ENCODE assay signal across 1 cellular context in the genomic region with DNA sequence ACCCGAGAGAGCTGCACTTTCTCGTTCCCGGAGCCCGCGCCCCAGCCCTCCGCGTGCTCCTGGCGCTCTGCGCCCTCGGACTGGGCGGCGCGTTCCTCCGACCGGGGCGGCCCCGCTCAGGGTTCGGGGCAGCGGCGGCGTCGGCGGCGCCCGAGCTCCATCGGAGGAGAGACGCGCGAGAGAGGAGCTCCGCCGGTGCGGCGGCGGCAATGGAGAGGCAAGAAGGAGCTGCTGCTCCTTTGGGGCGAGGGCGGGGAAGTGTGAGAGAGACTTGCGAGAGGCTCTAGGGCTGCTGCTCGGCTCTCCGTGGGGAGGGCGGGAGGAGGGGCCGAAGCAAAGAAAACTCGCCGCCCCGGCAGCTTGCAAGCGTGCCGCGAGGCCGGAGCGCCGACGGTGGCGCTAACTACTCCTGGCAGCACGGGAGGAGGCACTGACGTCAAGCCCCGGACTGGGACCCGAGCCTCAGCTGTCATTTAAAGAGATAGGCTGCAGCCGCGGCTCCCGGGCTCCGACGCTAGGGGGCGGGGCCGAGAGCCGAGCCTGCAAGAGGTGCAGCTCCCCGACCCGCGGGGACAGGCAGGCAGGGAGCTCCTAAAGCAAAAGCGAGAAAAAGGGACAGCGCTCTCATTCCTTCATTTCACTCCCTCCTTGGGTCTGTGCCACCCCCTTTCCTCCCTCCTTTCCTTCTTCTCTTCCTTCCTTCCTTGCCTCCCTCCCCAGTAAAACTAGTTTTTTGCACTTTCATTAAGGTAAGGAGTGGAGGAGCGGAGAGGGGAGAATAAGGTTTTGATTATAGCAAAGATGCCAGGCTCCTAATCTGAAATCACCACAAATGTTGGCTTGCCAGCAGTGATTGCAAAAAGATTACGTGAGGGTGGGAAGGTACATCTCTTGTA.
TF ChIP-seq lines count a peak whose summit lies in the region.

A gene (minus strand): TSS at position 262 of the 896 bp plus-strand sequence.

TF ChIP-seq in HEK293, 187 proteins besides CTCF, POLR2A, EP300 and RAD21 (continued from another document and continues in another):
- TF ChIP-seq, protein P1, sequence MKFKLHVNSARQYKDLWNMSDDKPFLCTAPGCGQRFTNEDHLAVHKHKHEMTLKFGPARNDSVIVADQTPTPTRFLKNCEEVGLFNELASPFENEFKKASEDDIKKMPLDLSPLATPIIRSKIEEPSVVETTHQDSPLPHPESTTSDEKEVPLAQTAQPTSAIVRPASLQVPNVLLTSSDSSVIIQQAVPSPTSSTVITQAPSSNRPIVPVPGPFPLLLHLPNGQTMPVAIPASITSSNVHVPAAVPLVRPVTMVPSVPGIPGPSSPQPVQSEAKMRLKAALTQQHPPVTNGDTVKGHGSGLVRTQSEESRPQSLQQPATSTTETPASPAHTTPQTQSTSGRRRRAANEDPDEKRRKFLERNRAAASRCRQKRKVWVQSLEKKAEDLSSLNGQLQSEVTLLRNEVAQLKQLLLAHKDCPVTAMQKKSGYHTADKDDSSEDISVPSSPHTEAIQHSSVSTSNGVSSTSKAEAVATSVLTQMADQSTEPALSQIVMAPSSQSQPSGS (tag by site-specific recombination; IDR thresholded peaks at IDR 0.05; ENCODE audit: low read depth) = peak; percentile 26; the same call in 1 of the 2 replicates
- TF ChIP-seq IKZF3 (tag by site-specific recombination; IDR thresholded peaks at IDR 0.05) = no peak
- TF ChIP-seq, protein P2, sequence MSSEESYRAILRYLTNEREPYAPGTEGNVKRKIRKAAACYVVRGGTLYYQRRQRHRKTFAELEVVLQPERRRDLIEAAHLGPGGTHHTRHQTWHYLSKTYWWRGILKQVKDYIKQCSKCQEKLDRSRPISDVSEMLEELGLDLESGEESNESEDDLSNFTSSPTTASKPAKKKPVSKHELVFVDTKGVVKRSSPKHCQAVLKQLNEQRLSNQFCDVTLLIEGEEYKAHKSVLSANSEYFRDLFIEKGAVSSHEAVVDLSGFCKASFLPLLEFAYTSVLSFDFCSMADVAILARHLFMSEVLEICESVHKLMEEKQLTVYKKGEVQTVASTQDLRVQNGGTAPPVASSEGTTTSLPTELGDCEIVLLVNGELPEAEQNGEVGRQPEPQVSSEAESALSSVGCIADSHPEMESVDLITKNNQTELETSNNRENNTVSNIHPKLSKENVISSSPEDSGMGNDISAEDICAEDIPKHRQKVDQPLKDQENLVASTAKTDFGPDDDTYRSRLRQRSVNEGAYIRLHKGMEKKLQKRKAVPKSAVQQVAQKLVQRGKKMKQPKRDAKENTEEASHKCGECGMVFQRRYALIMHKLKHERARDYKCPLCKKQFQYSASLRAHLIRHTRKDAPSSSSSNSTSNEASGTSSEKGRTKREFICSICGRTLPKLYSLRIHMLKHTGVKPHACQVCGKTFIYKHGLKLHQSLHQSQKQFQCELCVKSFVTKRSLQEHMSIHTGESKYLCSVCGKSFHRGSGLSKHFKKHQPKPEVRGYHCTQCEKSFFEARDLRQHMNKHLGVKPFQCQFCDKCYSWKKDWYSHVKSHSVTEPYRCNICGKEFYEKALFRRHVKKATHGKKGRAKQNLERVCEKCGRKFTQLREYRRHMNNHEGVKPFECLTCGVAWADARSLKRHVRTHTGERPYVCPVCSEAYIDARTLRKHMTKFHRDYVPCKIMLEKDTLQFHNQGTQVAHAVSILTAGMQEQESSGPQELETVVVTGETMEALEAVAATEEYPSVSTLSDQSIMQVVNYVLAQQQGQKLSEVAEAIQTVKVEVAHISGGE (tag by site-specific recombination; conservative IDR thresholded peaks at IDR 0.05; ENCODE audit: low read depth) = 0 out of 2 replicates have a peak, but pooled peaks have one; percentile 7
- no peak for TF ChIP-seq SCRT1 (tag by site-specific recombination; IDR thresholded peaks at IDR 0.05; ENCODE audit: borderline replicate concordance)
- no peak for TF ChIP-seq TCF7L2 (IDR thresholded peaks at IDR 0.05; ENCODE audit: borderline replicate concordance, low read depth, low read length)
- TF ChIP-seq SP2 (tag by site-specific recombination; IDR thresholded peaks at IDR 0.05) = peak; percentile 28; the same call in 1 of the 2 replicates
- TF ChIP-seq ZNF529 (tag by site-specific recombination; IDR thresholded peaks at IDR 0.05; ENCODE audit: insufficient replicate concordance) = no peak
- TF ChIP-seq EGR2 (tag by site-specific recombination; IDR thresholded peaks at IDR 0.05; ENCODE audit: low read depth) = no peak
- TF ChIP-seq ZNF670 (tag by site-specific recombination; IDR thresholded peaks at IDR 0.05; ENCODE audit: low read depth) = no peak
- no peak for TF ChIP-seq ZNF132 (tag by site-specific recombination; IDR thresholded peaks at IDR 0.05; ENCODE audit: borderline replicate concordance)
- TF ChIP-seq ZNF366 (tag by site-specific recombination; conservative IDR thresholded peaks at IDR 0.05) = no peak; the same call in 1 of the 2 replicates
- no peak for TF ChIP-seq ZNF223 (tag by site-specific recombination; IDR thresholded peaks at IDR 0.05)
- TF ChIP-seq ZIC2 (tag by site-specific recombination; IDR thresholded peaks at IDR 0.05) = no peak
- TF ChIP-seq ZNF16 (tag by site-specific recombination; IDR thresholded peaks at IDR 0.05; ENCODE audit: low read depth) = no peak
- no peak for TF ChIP-seq HOXA7 (CRISPR knock-in tag; IDR thresholded peaks at IDR 0.05; ENCODE audit: borderline replicate concordance)
- TF ChIP-seq, protein P3, sequence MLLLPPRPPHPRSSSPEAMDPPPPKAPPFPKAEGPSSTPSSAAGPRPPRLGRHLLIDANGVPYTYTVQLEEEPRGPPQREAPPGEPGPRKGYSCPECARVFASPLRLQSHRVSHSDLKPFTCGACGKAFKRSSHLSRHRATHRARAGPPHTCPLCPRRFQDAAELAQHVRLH (tag by site-specific recombination; IDR thresholded peaks at IDR 0.05) = no peak
- TF ChIP-seq, protein P4, sequence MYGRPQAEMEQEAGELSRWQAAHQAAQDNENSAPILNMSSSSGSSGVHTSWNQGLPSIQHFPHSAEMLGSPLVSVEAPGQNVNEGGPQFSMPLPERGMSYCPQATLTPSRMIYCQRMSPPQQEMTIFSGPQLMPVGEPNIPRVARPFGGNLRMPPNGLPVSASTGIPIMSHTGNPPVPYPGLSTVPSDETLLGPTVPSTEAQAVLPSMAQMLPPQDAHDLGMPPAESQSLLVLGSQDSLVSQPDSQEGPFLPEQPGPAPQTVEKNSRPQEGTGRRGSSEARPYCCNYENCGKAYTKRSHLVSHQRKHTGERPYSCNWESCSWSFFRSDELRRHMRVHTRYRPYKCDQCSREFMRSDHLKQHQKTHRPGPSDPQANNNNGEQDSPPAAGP (tag by site-specific recombination; IDR thresholded peaks at IDR 0.05) = no peak
- TF ChIP-seq ZNF544 (tag by site-specific recombination; IDR thresholded peaks at IDR 0.05) = no peak
- TF ChIP-seq ZEB2 (tag by site-specific recombination; IDR thresholded peaks at IDR 0.05) = no peak
- TF ChIP-seq ZNF837 (tag by site-specific recombination; IDR thresholded peaks at IDR 0.05) = no peak
- TF ChIP-seq, protein P5, sequence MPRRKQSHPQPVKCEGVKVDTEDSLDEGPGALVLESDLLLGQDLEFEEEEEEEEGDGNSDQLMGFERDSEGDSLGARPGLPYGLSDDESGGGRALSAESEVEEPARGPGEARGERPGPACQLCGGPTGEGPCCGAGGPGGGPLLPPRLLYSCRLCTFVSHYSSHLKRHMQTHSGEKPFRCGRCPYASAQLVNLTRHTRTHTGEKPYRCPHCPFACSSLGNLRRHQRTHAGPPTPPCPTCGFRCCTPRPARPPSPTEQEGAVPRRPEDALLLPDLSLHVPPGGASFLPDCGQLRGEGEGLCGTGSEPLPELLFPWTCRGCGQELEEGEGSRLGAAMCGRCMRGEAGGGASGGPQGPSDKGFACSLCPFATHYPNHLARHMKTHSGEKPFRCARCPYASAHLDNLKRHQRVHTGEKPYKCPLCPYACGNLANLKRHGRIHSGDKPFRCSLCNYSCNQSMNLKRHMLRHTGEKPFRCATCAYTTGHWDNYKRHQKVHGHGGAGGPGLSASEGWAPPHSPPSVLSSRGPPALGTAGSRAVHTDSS (tag by site-specific recombination; IDR thresholded peaks at IDR 0.05) = no peak
- TF ChIP-seq ZNF830 (tag by site-specific recombination; IDR thresholded peaks at IDR 0.05; ENCODE audit: low read depth) = no peak
- TF ChIP-seq ZNF354C (tag by site-specific recombination; IDR thresholded peaks at IDR 0.05; ENCODE audit: borderline replicate concordance, low read depth) = no peak
- no peak for TF ChIP-seq ZNF596 (tag by site-specific recombination; IDR thresholded peaks at IDR 0.05)
- no peak for TF ChIP-seq ZNF184 (tag by site-specific recombination; IDR thresholded peaks at IDR 0.05)
- TF ChIP-seq TRIM28 (IDR thresholded peaks at IDR 0.05; ENCODE audit: borderline replicate concordance, low read length) = peak; percentile 55; the same call in 1 of the 2 replicates
- no peak for TF ChIP-seq ZNF239 (tag by site-specific recombination; IDR thresholded peaks at IDR 0.05)
- TF ChIP-seq OVOL3 (tag by site-specific recombination; IDR thresholded peaks at IDR 0.05) = no peak
- no peak for TF ChIP-seq ZNF292 (tag by site-specific recombination; IDR thresholded peaks at IDR 0.05; ENCODE audit: borderline replicate concordance, low read depth)
- no peak for TF ChIP-seq ZNF112 (tag by site-specific recombination; IDR thresholded peaks at IDR 0.05)
- TF ChIP-seq ZBTB8A (tag by site-specific recombination; IDR thresholded peaks at IDR 0.05) = peak; percentile 46
- no peak for TF ChIP-seq SCRT2 (tag by site-specific recombination; IDR thresholded peaks at IDR 0.05)
- TF ChIP-seq ZNF391 (tag by site-specific recombination; IDR thresholded peaks at IDR 0.05; ENCODE audit: borderline replicate concordance, low read depth) = no peak
- TF ChIP-seq, protein P6, sequence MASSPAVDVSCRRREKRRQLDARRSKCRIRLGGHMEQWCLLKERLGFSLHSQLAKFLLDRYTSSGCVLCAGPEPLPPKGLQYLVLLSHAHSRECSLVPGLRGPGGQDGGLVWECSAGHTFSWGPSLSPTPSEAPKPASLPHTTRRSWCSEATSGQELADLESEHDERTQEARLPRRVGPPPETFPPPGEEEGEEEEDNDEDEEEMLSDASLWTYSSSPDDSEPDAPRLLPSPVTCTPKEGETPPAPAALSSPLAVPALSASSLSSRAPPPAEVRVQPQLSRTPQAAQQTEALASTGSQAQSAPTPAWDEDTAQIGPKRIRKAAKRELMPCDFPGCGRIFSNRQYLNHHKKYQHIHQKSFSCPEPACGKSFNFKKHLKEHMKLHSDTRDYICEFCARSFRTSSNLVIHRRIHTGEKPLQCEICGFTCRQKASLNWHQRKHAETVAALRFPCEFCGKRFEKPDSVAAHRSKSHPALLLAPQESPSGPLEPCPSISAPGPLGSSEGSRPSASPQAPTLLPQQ (tag by site-specific recombination; IDR thresholded peaks at IDR 0.05) = 0 out of 2 replicates have a peak, but pooled peaks have one; percentile 27
- no peak for TF ChIP-seq ZNF24 (tag by site-specific recombination; IDR thresholded peaks at IDR 0.05)
- TF ChIP-seq ZNF530 (tag by site-specific recombination; IDR thresholded peaks at IDR 0.05; ENCODE audit: low read depth) = no peak
- TF ChIP-seq SETDB1 (IDR thresholded peaks at IDR 0.05; ENCODE audit: insufficient read length, low read length) = no peak
- TF ChIP-seq KLF16 (tag by site-specific recombination; IDR thresholded peaks at IDR 0.05) = no peak
- TF ChIP-seq ZNF221 (tag by site-specific recombination; IDR thresholded peaks at IDR 0.05; ENCODE audit: borderline replicate concordance) = no peak
- no peak for TF ChIP-seq REPIN1 (tag by site-specific recombination; IDR thresholded peaks at IDR 0.05; ENCODE audit: low read depth)
- no peak for TF ChIP-seq ZNF302 (tag by site-specific recombination; IDR thresholded peaks at IDR 0.05; ENCODE audit: low read depth)
- TF ChIP-seq ZNF571 (tag by site-specific recombination; IDR thresholded peaks at IDR 0.05) = no peak
- TF ChIP-seq, protein P7, sequence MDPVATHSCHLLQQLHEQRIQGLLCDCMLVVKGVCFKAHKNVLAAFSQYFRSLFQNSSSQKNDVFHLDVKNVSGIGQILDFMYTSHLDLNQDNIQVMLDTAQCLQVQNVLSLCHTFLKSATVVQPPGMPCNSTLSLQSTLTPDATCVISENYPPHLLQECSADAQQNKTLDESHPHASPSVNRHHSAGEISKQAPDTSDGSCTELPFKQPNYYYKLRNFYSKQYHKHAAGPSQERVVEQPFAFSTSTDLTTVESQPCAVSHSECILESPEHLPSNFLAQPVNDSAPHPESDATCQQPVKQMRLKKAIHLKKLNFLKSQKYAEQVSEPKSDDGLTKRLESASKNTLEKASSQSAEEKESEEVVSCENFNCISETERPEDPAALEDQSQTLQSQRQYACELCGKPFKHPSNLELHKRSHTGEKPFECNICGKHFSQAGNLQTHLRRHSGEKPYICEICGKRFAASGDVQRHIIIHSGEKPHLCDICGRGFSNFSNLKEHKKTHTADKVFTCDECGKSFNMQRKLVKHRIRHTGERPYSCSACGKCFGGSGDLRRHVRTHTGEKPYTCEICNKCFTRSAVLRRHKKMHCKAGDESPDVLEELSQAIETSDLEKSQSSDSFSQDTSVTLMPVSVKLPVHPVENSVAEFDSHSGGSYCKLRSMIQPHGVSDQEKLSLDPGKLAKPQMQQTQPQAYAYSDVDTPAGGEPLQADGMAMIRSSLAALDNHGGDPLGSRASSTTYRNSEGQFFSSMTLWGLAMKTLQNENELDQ (tag by site-specific recombination; IDR thresholded peaks at IDR 0.05; ENCODE audit: low read depth) = no peak
- TF ChIP-seq OSR2 (tag by site-specific recombination; IDR thresholded peaks at IDR 0.05) = no peak; the same call in 1 of the 2 replicates
- no peak for TF ChIP-seq ZNF624 (tag by site-specific recombination; IDR thresholded peaks at IDR 0.05)
- TF ChIP-seq, protein P8, sequence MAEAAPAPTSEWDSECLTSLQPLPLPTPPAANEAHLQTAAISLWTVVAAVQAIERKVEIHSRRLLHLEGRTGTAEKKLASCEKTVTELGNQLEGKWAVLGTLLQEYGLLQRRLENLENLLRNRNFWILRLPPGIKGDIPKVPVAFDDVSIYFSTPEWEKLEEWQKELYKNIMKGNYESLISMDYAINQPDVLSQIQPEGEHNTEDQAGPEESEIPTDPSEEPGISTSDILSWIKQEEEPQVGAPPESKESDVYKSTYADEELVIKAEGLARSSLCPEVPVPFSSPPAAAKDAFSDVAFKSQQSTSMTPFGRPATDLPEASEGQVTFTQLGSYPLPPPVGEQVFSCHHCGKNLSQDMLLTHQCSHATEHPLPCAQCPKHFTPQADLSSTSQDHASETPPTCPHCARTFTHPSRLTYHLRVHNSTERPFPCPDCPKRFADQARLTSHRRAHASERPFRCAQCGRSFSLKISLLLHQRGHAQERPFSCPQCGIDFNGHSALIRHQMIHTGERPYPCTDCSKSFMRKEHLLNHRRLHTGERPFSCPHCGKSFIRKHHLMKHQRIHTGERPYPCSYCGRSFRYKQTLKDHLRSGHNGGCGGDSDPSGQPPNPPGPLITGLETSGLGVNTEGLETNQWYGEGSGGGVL (tag by site-specific recombination; IDR thresholded peaks at IDR 0.05) = peak; percentile 74
- TF ChIP-seq SALL2 (tag by site-specific recombination; IDR thresholded peaks at IDR 0.05; ENCODE audit: borderline replicate concordance) = no peak
- TF ChIP-seq KLF7 (tag by site-specific recombination; IDR thresholded peaks at IDR 0.05; ENCODE audit: borderline replicate concordance) = no peak
- TF ChIP-seq ZNF548 (tag by site-specific recombination; IDR thresholded peaks at IDR 0.05) = no peak
